8 cellular contexts compared by ENCODE assay signal in genomic region chr6:29633532-29633901, GRCh38. TPM values are rescaled to one million over a fixed set of nuclear protein-coding genes. Genes with fewer than 3 reads are reported as not detected.
DNase-seq lines count a peak whose midpoint lies in the region; ATAC-seq and TF ChIP-seq lines count a peak whose summit lies in the region.

No MANE protein-coding gene starts in this region.

- no peaks in the 10 kb centered on the region for H3K9me3 Mint-ChIP-seq in neural crest cell

- ATAC-seq in GM21717 (IDR thresholded peaks at IDR 0.05; ENCODE audit: unreplicated experiment) (peak; percentile 7), esophagus mucosa (peak; percentile 2), HG03565 (IDR thresholded peaks at IDR 0.05; ENCODE audit: unreplicated experiment) (no peak)

- peak overlapping the region; percentile 96 for H3K27ac Mint-ChIP-seq in neural crest cell (ENCODE audit: unreplicated experiment)

- no peak for TF ChIP-seq CTCF in Peyer's patch (IDR thresholded peaks at IDR 0.05)
- TF ChIP-seq CTCF in neural crest cell (conservative IDR thresholded peaks at IDR 0.05), result no peak

- H3K27me3 Mint-ChIP-seq in neural crest cell (ENCODE audit: low read depth), result peaks cover 29% of the 10 kb centered on the region

- H3K4me1 Mint-ChIP-seq in neural crest cell, result peaks cover 49% of the 10 kb centered on the region

- peak overlapping the region; percentile 62 to 85 (median 73) for H3K4me3 ChIP-seq in Peyer's patch

- no peak for TF ChIP-seq POLR2A in Peyer's patch (IDR thresholded peaks at IDR 0.05)

- H3K27me3 ChIP-seq in Peyer's patch, result no peaks in the 10 kb centered on the region

- H3K36me3 ChIP-seq in Peyer's patch, result no peaks in the 10 kb centered on the region

- no peaks in the 10 kb centered on the region for H3K9me3 ChIP-seq in Peyer's patch

- H3K36me3 Mint-ChIP-seq in neural crest cell (ENCODE audit: low read depth), result no peaks in the 10 kb centered on the region

- no peak for DNase-seq in Peyer's patch
- no peak for DNase-seq in neural crest cell (ENCODE audit: low read depth, low spot score)
- no peak for DNase-seq in HuH-7.5 (ENCODE audit: low spot score)
- no peak for DNase-seq in GM19238 (ENCODE audit: insufficient read length, low spot score)
- no peak for DNase-seq in NCI-H2081 treated with DMSO at 0.1 percent for 48 hours (lab: John Stamatoyannopoulos, UW)

- peak overlapping the region; percentile 94 for H3K4me3 Mint-ChIP-seq in neural crest cell

- H3K27ac ChIP-seq in Peyer's patch, result peak overlapping the region in 3 of 4 donors; percentile 74 to 83 (median 80)

- peaks cover 0 to 31% (median 7%) of the 10 kb centered on the region in 4 donors for H3K4me1 ChIP-seq in Peyer's patch

RNA-seq across cellular contexts. Expression of gene GABBR1, which starts 0.5 kb away (rescaled TPM):
- total RNA-seq in Peyer's patch (10 to 100 TPM in 3 of 4 donors, 1 to 10 TPM in 1; 4.7 to 92.4 (median 16.9) TPM), esophagus mucosa (7.7 TPM), neural crest cell (79.7 and 91.6 TPM in 2 replicates)

RNA-seq across cellular contexts. Expression of gene MOG, which starts 23.4 kb away (rescaled TPM):
- total RNA-seq in Peyer's patch, result not detected
- not detected for total RNA-seq in esophagus mucosa
- total RNA-seq in neural crest cell, result not detected in 2 replicates

RNA-seq across cellular contexts. Expression of gene ZFP57, which starts 47.4 kb away (rescaled TPM):
- total RNA-seq in Peyer's patch, result 1 to 10 TPM in 1 of 4 donors, not detected in 3; 1.6 TPM
- total RNA-seq in esophagus mucosa, result 2.1 TPM
- not detected in 2 replicates for total RNA-seq in neural crest cell

RNA-seq across cellular contexts. Expression of gene OR2H2, which starts 48.6 kb away (rescaled TPM):
- total RNA-seq in Peyer's patch (not detected), esophagus mucosa (not detected), neural crest cell (not detected in 2 replicates)
